14 cellular contexts compared by ENCODE assay signal in the genomic region with DNA sequence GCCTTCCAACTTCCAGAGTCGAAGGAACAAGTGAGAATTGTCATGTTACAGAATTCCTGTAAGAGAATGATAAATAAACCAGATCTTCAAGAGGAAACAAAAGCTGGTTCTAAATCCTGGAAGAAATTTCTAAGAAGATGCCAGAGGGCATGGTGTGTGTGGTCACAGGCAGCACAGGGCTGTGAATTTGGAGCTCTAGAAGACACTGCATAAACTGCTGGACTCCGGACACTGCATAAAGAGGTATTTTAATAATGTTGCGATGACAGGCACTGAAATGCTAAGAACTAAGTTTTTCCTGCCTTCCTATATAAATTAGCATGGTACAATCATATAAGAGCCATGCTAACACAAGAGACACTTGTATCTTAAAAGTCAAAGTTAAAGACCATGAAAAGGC.
DNase-seq lines count a peak whose midpoint lies in the region; ATAC-seq lines count a peak whose summit lies in the region.
"Had no signal": no experiment of that assay in that cellular context is flagged by ENCODE, and none has a peak within 500 bp of the region (broad histone marks: within the 10 kb centered on the region; RNA-seq: fewer than 3 reads in every experiment).

No MANE protein-coding gene starts in this region.

- H3K36me3 Mint-ChIP-seq in CD4-positive, CD25-positive, alpha-beta regulatory T cell, result peaks cover 44% of the 10 kb centered on the region
- H3K36me3 Mint-ChIP-seq in naive thymus-derived CD8-positive, alpha-beta T cell, result peaks cover 11 to 80% (median 24%) of the 10 kb centered on the region in 3 donors

- H3K27ac Mint-ChIP-seq in CD4-positive, CD25-positive, alpha-beta regulatory T cell, result peak overlapping the region in 2 of 3 donors; percentile 52 to 75
- peak overlapping the region in 7 of 10 donors; percentile 15 to 86 (median 58) for H3K27ac Mint-ChIP-seq in naive thymus-derived CD8-positive, alpha-beta T cell
- H3K27ac Mint-ChIP-seq: endodermal cell had no signal

- peaks cover 0 to 10% (median 4%) of the 10 kb centered on the region in 7 donors for H3K9me3 Mint-ChIP-seq in CD4-positive, CD25-positive, alpha-beta regulatory T cell
- peaks cover 0 to 14% (median 3%) of the 10 kb centered on the region in 9 donors for H3K9me3 Mint-ChIP-seq in naive thymus-derived CD8-positive, alpha-beta T cell

- H3K27me3 Mint-ChIP-seq in CD4-positive, CD25-positive, alpha-beta regulatory T cell, result no peaks in the 10 kb centered on the region
- H3K27me3 Mint-ChIP-seq in naive thymus-derived CD8-positive, alpha-beta T cell, result no peaks in the 10 kb centered on the region

- H3K36me3 ChIP-seq in CD4-positive, CD25-positive, alpha-beta regulatory T cell (ENCODE audit: control insufficient read depth, insufficient read depth, low read length), result peaks cover 81% of the 10 kb centered on the region

- POLR2A ChIA-PET in naive thymus-derived CD8-positive, alpha-beta T cell (lab: Charles Lee), result no interaction called here

- no peak overlapping the region for H3K4me3 ChIP-seq in CD4-positive, CD25-positive, alpha-beta regulatory T cell (ENCODE audit: low read depth, low read length)
- no peak overlapping the region for H3K4me3 ChIP-seq in right cardiac atrium (ENCODE audit: low read length)
- H3K4me3 ChIP-seq: PC-9, psoas muscle had no signal

- peaks cover 23 to 42% (median 32%) of the 10 kb centered on the region in 4 donors for H3K4me1 Mint-ChIP-seq in CD4-positive, CD25-positive, alpha-beta regulatory T cell
- H3K4me1 Mint-ChIP-seq in naive thymus-derived CD8-positive, alpha-beta T cell, result peaks cover 29 to 46% (median 36%) of the 10 kb centered on the region in 4 donors
- H3K4me1 Mint-ChIP-seq: endodermal cell had no signal

- WGBS in right cardiac atrium, result 79% methylated on average over 3 of the region's 3 CpGs

- no peak overlapping the region for H3K4me3 Mint-ChIP-seq in CD4-positive, CD25-positive, alpha-beta regulatory T cell
- no peak overlapping the region for H3K4me3 Mint-ChIP-seq in naive thymus-derived CD8-positive, alpha-beta T cell
- H3K4me3 Mint-ChIP-seq: endodermal cell had no signal

- DNase-seq in CD4-positive, CD25-positive, alpha-beta regulatory T cell, result no peak
- DNase-seq in EH (ENCODE audit: low read depth) (peak; percentile 33), astrocyte of the hippocampus (ENCODE audit: low read depth, low spot score) (peak; percentile 23), right cardiac atrium (no peak)
- DNase-seq in naive thymus-derived CD8-positive, alpha-beta T cell, result no peak
- DNase-seq: C1 segment of cervical spinal cord, endodermal cell, mesendoderm, NCI-H187 treated with DMSO at 0.1 percent for 48 hours, NCI-H524, PC-9, psoas muscle had no signal

- peaks cover 7 to 8% of the 10 kb centered on the region in 2 experiments for H3K9me3 ChIP-seq in CD4-positive, CD25-positive, alpha-beta regulatory T cell (ENCODE audit: control insufficient read depth in 2 of 2, low read length in 2 of 2)
- H3K9me3 ChIP-seq in right cardiac atrium (ENCODE audit: control insufficient read depth, low read length), result no peaks in the 10 kb centered on the region

- H3K4me1 ChIP-seq in CD4-positive, CD25-positive, alpha-beta regulatory T cell (ENCODE audit: control insufficient read depth, insufficient read depth, low read length, poor library complexity, severe bottlenecking), result peaks cover 8% of the 10 kb centered on the region
- peaks cover 9% of the 10 kb centered on the region for H3K4me1 ChIP-seq in right cardiac atrium (ENCODE audit: control insufficient read depth, insufficient read depth, low read length)
- H3K4me1 ChIP-seq: psoas muscle had no signal

- ATAC-seq in CD4-positive, CD25-positive, alpha-beta regulatory T cell (ENCODE audit: low read depth in 2 of 2), result no peak
- no peak for ATAC-seq in naive thymus-derived CD8-positive, alpha-beta T cell
- ATAC-seq in GM21526 (IDR thresholded peaks at IDR 0.05; ENCODE audit: low FRiP score, unreplicated experiment) (no peak), right cardiac atrium (no peak), GM21723 (IDR thresholded peaks at IDR 0.05; ENCODE audit: unreplicated experiment) (no peak)

- no peaks in the 10 kb centered on the region for H3K27me3 ChIP-seq in CD4-positive, CD25-positive, alpha-beta regulatory T cell (ENCODE audit: control insufficient read depth, insufficient read depth, low read length)
- H3K27me3 ChIP-seq in right cardiac atrium (ENCODE audit: control insufficient read depth, insufficient read depth), result no peaks in the 10 kb centered on the region

- H3K27ac ChIP-seq in CD4-positive, CD25-positive, alpha-beta regulatory T cell (ENCODE audit: insufficient read depth, low read length, poor library complexity, severe bottlenecking), result no peak overlapping the region
- no peak overlapping the region for H3K27ac ChIP-seq in right cardiac atrium (ENCODE audit: low read length)
- H3K27ac ChIP-seq: PC-9 had no signal

- intact Hi-C loops in right cardiac atrium (cut with DNase I), result no loop called here

Comparison
In these comparisons a context has a peak if more than half of its experiments do, and no peak if none do; other contexts are left out.
1. DNase-seq: peak in EH (single experiment) and astrocyte of the hippocampus (single experiment); none in CD4-positive, CD25-positive, alpha-beta regulatory T cell (0 of 3), naive thymus-derived CD8-positive, alpha-beta T cell (0 of 10) and right cardiac atrium (0 of 3).